ENCODE assay signal across 32 cellular contexts in genomic region chr9:95912773-95913172, GRCh38.
"Had no signal": no experiment of that assay in that cellular context is flagged by ENCODE, and none has a peak within 500 bp of the region (broad histone marks: within the 10 kb centered on the region; RNA-seq: fewer than 3 reads in every experiment).

No MANE protein-coding gene starts in this region.

- H3K27ac ChIP-seq: adrenal gland, body of pancreas, colonic mucosa, foreskin keratinocyte, gastrocnemius medialis, heart left ventricle, VCaP had no signal

- DNase-seq: activated CD4-positive, alpha-beta memory T cell treated with anti-CD3 and anti-CD28 coated beads, Interleukin-2, amount 10 ng/mL, durations not matched to agents 7 days and 5 days; activated CD4-positive, alpha-beta T cell treated with anti-CD3 and anti-CD28 coated beads for 1 hour; activated CD4-positive, alpha-beta T cell treated with anti-CD3 and anti-CD28 coated beads for 4 hours; activated CD4-positive, alpha-beta T cell treated with anti-CD3 and anti-CD28 coated beads, Interleukin-2, amount 10 ng/mL, durations not matched to agents 7 days and 5 days; activated CD4-positive, alpha-beta T cell treated with anti-CD3 and anti-CD28 coated beads, Interleukin-2, amount 50 U/mL, for 4 hours; activated CD8-positive, alpha-beta memory T cell treated with anti-CD3 and anti-CD28 coated beads, Interleukin-2, amount 10 ng/mL, durations not matched to agents 7 days and 5 days; activated CD8-positive, alpha-beta memory T cell treated with anti-CD3 and anti-CD28 coated beads, Interleukin-2, amount 50 U/mL, for 4 hours; activated effector memory CD4-positive, alpha-beta T cell treated with anti-CD3 and anti-CD28 coated beads, Interleukin-2, amount 50 U/mL, for 16 hours; activated naive CD4-positive, alpha-beta T cell treated with anti-CD3 and anti-CD28 coated beads for 36 hours; activated naive CD8-positive, alpha-beta T cell treated with anti-CD3 and anti-CD28 coated beads for 36 hours; activated naive CD8-positive, alpha-beta T cell treated with anti-CD3 and anti-CD28 coated beads, Interleukin-2, amount 50 U/mL, for 24 hours; activated T-cell treated with anti-CD3 and anti-CD28 coated beads, Interleukin-2, amount 50 U/mL, for 1 hour; activated T-cell treated with anti-CD3 and anti-CD28 coated beads, Interleukin-2, amount 50 U/mL, for 48 hours; adrenal gland; amygdala; aorta; body of pancreas; caudate nucleus; colonic mucosa; effector memory CD4-positive, alpha-beta T cell; endodermal cell; foreskin keratinocyte; gastrocnemius medialis; glutamatergic neuron; heart left ventricle; T-helper 2 cell had no signal

- H3K36me3 ChIP-seq: colonic mucosa had no signal

- H3K9me3 ChIP-seq: adrenal gland, body of pancreas, colonic mucosa, gastrocnemius medialis, heart left ventricle had no signal

- ATAC-seq: activated CD8-positive, alpha-beta memory T cell treated with anti-CD3 and anti-CD28 coated beads, Interleukin-2, amount 10 ng/mL, durations not matched to agents 7 days and 5 days; activated naive CD8-positive, alpha-beta T cell treated with anti-CD3 and anti-CD28 coated beads, Interleukin-2, amount 50 U/mL, for 24 hours; body of pancreas; esophagus mucosa; foreskin keratinocyte; gastrocnemius medialis; heart left ventricle; WTC11 had no signal

- H3K4me3 Mint-ChIP-seq: activated CD4-positive, alpha-beta memory T cell treated with anti-CD3 and anti-CD28 coated beads, Interleukin-2, amount 10 ng/mL, durations not matched to agents 7 days and 5 days; activated CD4-positive, alpha-beta T cell treated with anti-CD3 and anti-CD28 coated beads, Interleukin-2, amount 10 ng/mL, durations not matched to agents 7 days and 5 days; activated CD8-positive, alpha-beta memory T cell treated with anti-CD3 and anti-CD28 coated beads, Interleukin-2, amount 10 ng/mL, durations not matched to agents 7 days and 5 days; activated naive CD4-positive, alpha-beta T cell treated with anti-CD3 and anti-CD28 coated beads for 36 hours; activated naive CD4-positive, alpha-beta T cell treated with anti-CD3 and anti-CD28 coated beads, Interleukin-2, amount 50 U/mL, for 24 hours; activated naive CD8-positive, alpha-beta T cell treated with anti-CD3 and anti-CD28 coated beads for 36 hours; activated naive CD8-positive, alpha-beta T cell treated with anti-CD3 and anti-CD28 coated beads, Interleukin-2, amount 50 U/mL, for 24 hours; activated T-helper 1 cell treated with anti-CD3 and anti-CD28 coated beads, Interleukin-12 subunit alpha, Interleukin-12 subunit beta, Interleukin-2, Interleukin-4 antibody, amounts not matched to agents 30 ng/mL and 10 ng/mL and 1 ng/mL, durations not matched to agents 14 hours and 24 hours and 36 hours; endodermal cell; WTC11 had no signal

- H3K9me3 Mint-ChIP-seq: activated CD4-positive, alpha-beta memory T cell treated with anti-CD3 and anti-CD28 coated beads, Interleukin-2, amount 10 ng/mL, durations not matched to agents 7 days and 5 days; activated CD4-positive, alpha-beta T cell treated with anti-CD3 and anti-CD28 coated beads, Interleukin-2, amount 10 ng/mL, durations not matched to agents 7 days and 5 days; activated naive CD4-positive, alpha-beta T cell treated with anti-CD3 and anti-CD28 coated beads for 36 hours; activated naive CD4-positive, alpha-beta T cell treated with anti-CD3 and anti-CD28 coated beads, Interleukin-2, amount 50 U/mL, for 24 hours; activated naive CD8-positive, alpha-beta T cell treated with anti-CD3 and anti-CD28 coated beads for 36 hours; activated naive CD8-positive, alpha-beta T cell treated with anti-CD3 and anti-CD28 coated beads, Interleukin-2, amount 50 U/mL, for 24 hours; activated T-helper 1 cell treated with anti-CD3 and anti-CD28 coated beads, Interleukin-12 subunit alpha, Interleukin-12 subunit beta, Interleukin-2, Interleukin-4 antibody, amounts not matched to agents 30 ng/mL and 10 ng/mL and 1 ng/mL, durations not matched to agents 14 hours and 24 hours and 36 hours; activated T-helper 2 cell treated with anti-CD3 and anti-CD28 coated beads, Interferon-gamma antibody, Interleukin-2, Interleukin-4, amounts not matched to agents 10 μg/mL and 5 μg/mL and 100 μg/mL, durations not matched to agents 14 hours and 24 hours and 36 hours; endodermal cell; WTC11 had no signal

- H3K27me3 Mint-ChIP-seq: activated CD4-positive, alpha-beta memory T cell treated with anti-CD3 and anti-CD28 coated beads, Interleukin-2, amount 10 ng/mL, durations not matched to agents 7 days and 5 days; activated CD4-positive, alpha-beta T cell treated with anti-CD3 and anti-CD28 coated beads, Interleukin-2, amount 10 ng/mL, durations not matched to agents 7 days and 5 days; activated CD8-positive, alpha-beta memory T cell treated with anti-CD3 and anti-CD28 coated beads, Interleukin-2, amount 10 ng/mL, durations not matched to agents 7 days and 5 days; activated naive CD4-positive, alpha-beta T cell treated with anti-CD3 and anti-CD28 coated beads, Interleukin-2, amount 50 U/mL, for 24 hours; activated naive CD8-positive, alpha-beta T cell treated with anti-CD3 and anti-CD28 coated beads for 36 hours; activated naive CD8-positive, alpha-beta T cell treated with anti-CD3 and anti-CD28 coated beads, Interleukin-2, amount 50 U/mL, for 24 hours had no signal

- H3K4me3 ChIP-seq: adrenal gland, body of pancreas, colonic mucosa, gastrocnemius medialis, heart left ventricle had no signal

- H3K27me3 ChIP-seq: adrenal gland, body of pancreas, colonic mucosa, foreskin keratinocyte, gastrocnemius medialis, heart left ventricle had no signal

- H3K27ac Mint-ChIP-seq: activated CD4-positive, alpha-beta memory T cell treated with anti-CD3 and anti-CD28 coated beads, Interleukin-2, amount 10 ng/mL, durations not matched to agents 7 days and 5 days; activated CD4-positive, alpha-beta T cell treated with anti-CD3 and anti-CD28 coated beads, Interleukin-2, amount 10 ng/mL, durations not matched to agents 7 days and 5 days; activated CD8-positive, alpha-beta memory T cell treated with anti-CD3 and anti-CD28 coated beads, Interleukin-2, amount 10 ng/mL, durations not matched to agents 7 days and 5 days; activated naive CD4-positive, alpha-beta T cell treated with anti-CD3 and anti-CD28 coated beads for 36 hours; activated naive CD4-positive, alpha-beta T cell treated with anti-CD3 and anti-CD28 coated beads, Interleukin-2, amount 50 U/mL, for 24 hours; activated naive CD8-positive, alpha-beta T cell treated with anti-CD3 and anti-CD28 coated beads for 36 hours; activated naive CD8-positive, alpha-beta T cell treated with anti-CD3 and anti-CD28 coated beads, Interleukin-2, amount 50 U/mL, for 24 hours; activated T-helper 1 cell treated with anti-CD3 and anti-CD28 coated beads, Interleukin-12 subunit alpha, Interleukin-12 subunit beta, Interleukin-2, Interleukin-4 antibody, amounts not matched to agents 30 ng/mL and 10 ng/mL and 1 ng/mL, durations not matched to agents 14 hours and 24 hours and 36 hours; activated T-helper 2 cell treated with anti-CD3 and anti-CD28 coated beads, Interferon-gamma antibody, Interleukin-2, Interleukin-4, amounts not matched to agents 10 μg/mL and 5 μg/mL and 100 μg/mL, durations not matched to agents 14 hours and 24 hours and 36 hours; endodermal cell; WTC11 had no signal

- H3K4me1 ChIP-seq: body of pancreas, colonic mucosa, foreskin keratinocyte, gastrocnemius medialis, heart left ventricle had no signal
